ENCODE assay signal across 9 cellular contexts in genomic region chr17:4073983-4074830, GRCh38.
DNase-seq lines count a peak whose midpoint lies in the region; ATAC-seq and TF ChIP-seq lines count a peak whose summit lies in the region.
"Had no signal": no experiment of that assay in that cellular context is flagged by ENCODE, and none has a peak within 500 bp of the region (broad histone marks: within the 10 kb centered on the region; RNA-seq: fewer than 3 reads in every experiment).

No MANE protein-coding gene starts in this region.

- H3K27ac Mint-ChIP-seq in dendritic cell treated with granulocyte-macrophage colony-stimulating factor and Interleukin-4, amounts not matched to agents 40 ng/mL and 50 ng/mL, for 4 days, result peak overlapping the region; percentile 84
- no peak overlapping the region for H3K27ac Mint-ChIP-seq in endodermal cell
- H3K27ac Mint-ChIP-seq: stimulated activated naive CD8-positive, alpha-beta T cell treated with anti-CD3 and anti-CD28 coated beads, Interleukin-15, Interleukin-2, amounts not matched to agents 100 ng/mL and 50 ng/mL, for 24 hours had no signal

- H3K27ac ChIP-seq in endodermal cell (ENCODE audit: low read depth, low read length), result no peak overlapping the region
- H3K27ac ChIP-seq in coronary artery, result peak overlapping the region in 1 of 2 donors; percentile 4
- H3K27ac ChIP-seq in SJCRH30, result no peak overlapping the region

- H3K27me3 Mint-ChIP-seq in dendritic cell treated with granulocyte-macrophage colony-stimulating factor and Interleukin-4, amounts not matched to agents 40 ng/mL and 50 ng/mL, for 4 days, result no peaks in the 10 kb centered on the region
- H3K27me3 Mint-ChIP-seq in endodermal cell (ENCODE audit: insufficient read depth), result no peaks in the 10 kb centered on the region
- H3K27me3 Mint-ChIP-seq: stimulated activated naive CD8-positive, alpha-beta T cell treated with anti-CD3 and anti-CD28 coated beads, Interleukin-15, Interleukin-2, amounts not matched to agents 100 ng/mL and 50 ng/mL, for 24 hours had no signal

- H3K27me3 ChIP-seq in endodermal cell (ENCODE audit: control insufficient read depth, insufficient read depth, low read length, poor library complexity, severe bottlenecking), result no peaks in the 10 kb centered on the region
- H3K27me3 ChIP-seq in SJCRH30, result no peaks in the 10 kb centered on the region

- peaks cover 95% of the 10 kb centered on the region for H3K36me3 Mint-ChIP-seq in dendritic cell treated with granulocyte-macrophage colony-stimulating factor and Interleukin-4, amounts not matched to agents 40 ng/mL and 50 ng/mL, for 4 days (ENCODE audit: low read depth)
- H3K36me3 Mint-ChIP-seq in endodermal cell (ENCODE audit: low read depth), result peaks cover 59% of the 10 kb centered on the region

- DNase-seq in C1 segment of cervical spinal cord (lab: John Stamatoyannopoulos, UW), result peak in 10 of 14 donors; percentile 2 to 82 (median 8)
- DNase-seq in endodermal cell, result no peak
- DNase-seq in coronary artery (ENCODE audit: low spot score), result no peak
- DNase-seq in iPS-NIHi7 (ENCODE audit: extremely low spot score), result no peak
- no peak for DNase-seq in SJCRH30

- H3K4me3 ChIP-seq in endodermal cell (ENCODE audit: low read length) (no peak overlapping the region), coronary artery (no peak overlapping the region), SJCRH30 (no peak overlapping the region)

- no peak for TF ChIP-seq CTCF in endodermal cell (conservative IDR thresholded peaks at IDR 0.05)
- TF ChIP-seq CTCF in coronary artery (IDR thresholded peaks at IDR 0.05), result no peak

- WGBS in endodermal cell (ENCODE audit: insufficient coverage in 1 of 2, insufficient read length in 1 of 2), 2 experiments, result 96 to 97% methylated on average over 21 to 23 of the region's 23 CpGs

- H3K9me3 ChIP-seq in endodermal cell (ENCODE audit: control insufficient read depth, low read length), result no peaks in the 10 kb centered on the region
- H3K9me3 ChIP-seq in SJCRH30 (replicated peaks), result no peaks in the 10 kb centered on the region

- H3K4me1 ChIP-seq in endodermal cell (ENCODE audit: control insufficient read depth, insufficient read depth, low read length) (no peaks in the 10 kb centered on the region), SJCRH30 (0 out of 2 replicates have a peak, but pooled peaks cover 5% of the 10 kb centered on the region)

- H3K36me3 ChIP-seq in endodermal cell (ENCODE audit: control insufficient read depth, insufficient read depth, low read length) (peaks cover 88% of the 10 kb centered on the region), SJCRH30 (peaks cover 23% of the 10 kb centered on the region)

- peaks cover 19% of the 10 kb centered on the region for H3K4me1 Mint-ChIP-seq in dendritic cell treated with granulocyte-macrophage colony-stimulating factor and Interleukin-4, amounts not matched to agents 40 ng/mL and 50 ng/mL, for 4 days (ENCODE audit: low read depth)
- no peaks in the 10 kb centered on the region for H3K4me1 Mint-ChIP-seq in endodermal cell

- H3K9me3 Mint-ChIP-seq in dendritic cell treated with granulocyte-macrophage colony-stimulating factor and Interleukin-4, amounts not matched to agents 40 ng/mL and 50 ng/mL, for 4 days, result no peaks in the 10 kb centered on the region
- H3K9me3 Mint-ChIP-seq in endodermal cell, result no peaks in the 10 kb centered on the region
- H3K9me3 Mint-ChIP-seq: stimulated activated naive CD8-positive, alpha-beta T cell treated with anti-CD3 and anti-CD28 coated beads, Interleukin-15, Interleukin-2, amounts not matched to agents 100 ng/mL and 50 ng/mL, for 24 hours had no signal

- H3K4me3 Mint-ChIP-seq in dendritic cell treated with granulocyte-macrophage colony-stimulating factor and Interleukin-4, amounts not matched to agents 40 ng/mL and 50 ng/mL, for 4 days, result peak overlapping the region; percentile 57
- no peak overlapping the region for H3K4me3 Mint-ChIP-seq in endodermal cell
- H3K4me3 Mint-ChIP-seq: stimulated activated naive CD8-positive, alpha-beta T cell treated with anti-CD3 and anti-CD28 coated beads, Interleukin-15, Interleukin-2, amounts not matched to agents 100 ng/mL and 50 ng/mL, for 24 hours had no signal

- H3K9ac ChIP-seq in endodermal cell (ENCODE audit: extremely low read depth, low read length, poor library complexity, severe bottlenecking), result no peak overlapping the region

- intact Hi-C loops in dendritic cell treated with granulocyte-macrophage colony-stimulating factor and Interleukin-4, amounts not matched to agents 40 ng/mL and 50 ng/mL, for 4 days (cut with micrococcal nuclease), result no loop called here

- peak; percentile 87 for ATAC-seq in GM19438 (IDR thresholded peaks at IDR 0.05; ENCODE audit: low read depth, unreplicated experiment)
- peak; percentile 95 for ATAC-seq in HG03432 (IDR thresholded peaks at IDR 0.05; ENCODE audit: unreplicated experiment)

Comparison
In these comparisons a context has a peak if more than half of its experiments do, and no peak if none do; other contexts are left out.
1. DNase-seq: peak in C1 segment of cervical spinal cord (10 of 14); none in endodermal cell (single experiment), coronary artery (single experiment), iPS-NIHi7 (single experiment) and SJCRH30 (0 of 2).